Comparison of ENCODE assay signal across 6 cellular contexts in the genomic region with DNA sequence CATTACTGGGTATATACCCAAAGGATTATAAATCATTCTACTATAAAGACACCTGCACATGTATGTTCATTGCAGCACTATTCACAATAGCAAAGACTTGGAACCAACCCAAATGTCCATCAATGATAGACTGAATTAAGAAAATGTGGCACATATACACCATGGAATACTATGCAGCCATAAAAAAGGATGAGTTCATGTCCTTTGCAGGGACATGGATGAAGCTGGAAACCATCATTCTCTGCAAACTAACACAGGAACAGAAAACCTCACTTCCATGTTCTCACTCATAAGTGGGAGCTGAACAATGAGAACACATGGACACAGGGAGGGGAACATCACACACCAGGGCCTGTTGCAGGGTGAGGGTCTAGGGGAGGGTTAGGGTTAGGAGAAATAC. TPM values are rescaled to one million over a fixed set of nuclear protein-coding genes. Genes with fewer than 3 reads are reported as not detected.
"Had no signal": no experiment of that assay in that cellular context is flagged by ENCODE, and none has a peak within 500 bp of the region (broad histone marks: within the 10 kb centered on the region; RNA-seq: fewer than 3 reads in every experiment).

No MANE protein-coding gene starts in this region.

RNA-seq across cellular contexts. Expression of gene PLEKHG4B, which starts 56.4 kb away (rescaled TPM):
- total RNA-seq: dermis blood vessel endothelial cell, dermis microvascular lymphatic vessel endothelial cell, endothelial cell of umbilical vein, foreskin keratinocyte, gastrocnemius medialis had no signal
- polyA plus RNA-seq: endothelial cell of umbilical vein, foreskin keratinocyte, heart left ventricle had no signal
